8 cellular contexts compared by ENCODE assay signal in genomic region chr15:43776101-43776717, GRCh38. TPM values are rescaled to one million over a fixed set of nuclear protein-coding genes. Genes with fewer than 3 reads are reported as not detected.
A peak's percentile ranks its signal among the peaks of the same experiment; 100 is the strongest.
DNase-seq lines count a peak whose midpoint lies in the region; ATAC-seq, FAIRE-seq and TF ChIP-seq lines count a peak whose summit lies in the region.

No MANE protein-coding gene starts in this region.

- TF ChIP-seq POLR2A in A549 (IDR thresholded peaks at IDR 0.05; ENCODE audit: low read length), result no peak

- H3K4me2 ChIP-seq in A549 (peak overlapping the region; percentile 84), PC-3 (ENCODE audit: low read length) (peak overlapping the region; percentile 82)

- BruUV-seq in PC-3 (replicated peaks; lab: Mats Ljungman, UMichigan), result TSS peak; percentile 52

- 84% methylated on average over 25 of the region's 35 CpGs for WGBS in A549 (ENCODE audit: missing lambda C conversion rate)

- peaks cover 10% of the 10 kb centered on the region; the same call in 1 of the 2 replicates for H3K79me2 ChIP-seq in PC-3 (ENCODE audit: low read length)

- no peaks in the 10 kb centered on the region for H3K27me3 ChIP-seq in PC-3 (ENCODE audit: low read length)
- no peaks in the 10 kb centered on the region for H3K27me3 ChIP-seq in duodenal mucosa (ENCODE audit: control insufficient read depth in 1 of 2, insufficient read depth in 2 of 2, low read length in 2 of 2)
- H3K27me3 ChIP-seq in muscle layer of duodenum (ENCODE audit: low read depth, low read length), result no peaks in the 10 kb centered on the region

- no peaks in the 10 kb centered on the region for H3K9me2 ChIP-seq in PC-3 (replicated peaks; ENCODE audit: low read length)

- H3K27ac ChIP-seq in A549, result peak overlapping the region; percentile 77 to 91; a peak in 5 of 6 replicates
- no peak overlapping the region for H3K27ac ChIP-seq in PC-3 (ENCODE audit: low read length)
- peak overlapping the region; percentile 87 for H3K27ac ChIP-seq in duodenal mucosa (ENCODE audit: low read depth, low read length)
- peak overlapping the region; percentile 69 for H3K27ac ChIP-seq in muscle layer of duodenum (ENCODE audit: low read length)

- POLR2A ChIA-PET in A549 (lab: Yijun Ruan, JAX), result interaction anchor here (1.1 to 1.4 kb wide), 2 partner anchors 15 to 48 kb away, joined by 3 to 7 read pairs; partner anchors contain the start of gene MFAP1
- POLR2A ChIA-PET in PC-3 (lab: Charles Lee; ENCODE audit: unreplicated experiment), result interaction anchor here (0.5 to 0.6 kb wide), 2 partner anchors 265 to 380 kb away, joined by 3 to 5 read pairs; no protein-coding TSS in a partner anchor

- H3K4me1 ChIP-seq in A549, result 0 out of 3 replicates have a peak, but pooled peaks cover 8% of the 10 kb centered on the region
- peaks cover 17% of the 10 kb centered on the region; the same call in 1 of the 2 replicates for H3K4me1 ChIP-seq in PC-3 (ENCODE audit: insufficient read depth, low read length)
- peaks cover 8 to 28% of the 10 kb centered on the region in 2 donors for H3K4me1 ChIP-seq in duodenal mucosa (ENCODE audit: control insufficient read depth in 1 of 2, insufficient read depth in 2 of 2, low read length in 2 of 2)
- peaks cover 0 to 6% of the 10 kb centered on the region in 2 donors for H3K4me1 ChIP-seq in muscle layer of duodenum (ENCODE audit: control insufficient read depth in 1 of 2, insufficient read depth in 2 of 2, low read length in 2 of 2)

- H3K36me3 ChIP-seq in PC-3 (ENCODE audit: low read depth, low read length) (peaks cover 29% of the 10 kb centered on the region), duodenal mucosa (ENCODE audit: control insufficient read depth in 1 of 2, insufficient read depth in 2 of 2, low read length in 2 of 2) (peaks cover 12 to 33% of the 10 kb centered on the region in 2 donors), muscle layer of duodenum (ENCODE audit: control insufficient read depth in 1 of 2, insufficient read depth in 2 of 2, low read length in 2 of 2) (peaks cover 20% of the 10 kb centered on the region in 2 donors)

- H4K20me1 ChIP-seq in PC-3 (ENCODE audit: low read length), result no peaks in the 10 kb centered on the region

- FAIRE-seq in A549 (lab: Jason Lieb, UNC), result no peak

- no peak for TF ChIP-seq EP300 in A549 (IDR thresholded peaks at IDR 0.05)

- peak overlapping the region; percentile 90 for H2AFZ ChIP-seq in PC-3 (ENCODE audit: low read length)

- CTCF ChIA-PET in A549 (lab: Yijun Ruan, JAX), result interaction anchor here (0.8 to 6.9 kb wide), 8 partner anchors 10 to 31 kb away, joined by 3 to 47 read pairs (median 5); partner anchors contain the start of gene SERF2
- CTCF ChIA-PET in PC-3 (lab: Charles Lee), result interaction anchor here (1.1 kb wide), 1 partner anchor 48 kb away, joined by 4 read pairs; the partner anchor contains the start of gene MFAP1

- H3F3A ChIP-seq in PC-3 (ENCODE audit: low read length, unreplicated experiment), result no peaks in the 10 kb centered on the region

- TF ChIP-seq RAD21 in A549 (conservative IDR thresholded peaks at IDR 0.05 in 1 of 2, IDR thresholded peaks at IDR 0.05 in 1 of 2), result no peak

- intact Hi-C loops in PC-3 (cut with micrococcal nuclease), result loop anchor here (1.0 to 2.0 kb wide), 2 partner anchors 17 to 22 kb away; partner anchors contain the start of gene SERF2

- ATAC-seq in A549 (peak; percentile 3 to 9; a peak in 5 of 6 replicates), GM18517 (IDR thresholded peaks at IDR 0.05; ENCODE audit: unreplicated experiment) (peak; percentile 55), HG02938 (IDR thresholded peaks at IDR 0.05; ENCODE audit: unreplicated experiment) (peak; percentile 66), PC-3 (peak; percentile 18)

- TF ChIP-seq CTCF in A549 (IDR thresholded peaks at IDR 0.05), result no peak
- no peak for TF ChIP-seq CTCF in PC-3 (conservative IDR thresholded peaks at IDR 0.05; ENCODE audit: low read depth, low read length)

- DNase-seq in A549 (ENCODE audit: low read depth in 1 of 2, low spot score in 1 of 2) (no peak), PC-3 (peak; percentile 25), occipital lobe (lab: John Stamatoyannopoulos, UW) (no peak), COLO829 (ENCODE audit: low spot score) (no peak)

- peak overlapping the region; percentile 60 for H3K4me3 ChIP-seq in A549
- peak overlapping the region; percentile 83 for H3K4me3 ChIP-seq in PC-3 (ENCODE audit: low read length)
- peak overlapping the region; percentile 90 to 93 for H3K4me3 ChIP-seq in duodenal mucosa (ENCODE audit: low read depth in 1 of 2, low read length in 2 of 2)
- peak overlapping the region; percentile 84 to 85 for H3K4me3 ChIP-seq in muscle layer of duodenum (ENCODE audit: low read depth in 1 of 2, low read length in 2 of 2)

- H3K9ac ChIP-seq in PC-3 (ENCODE audit: low read length) (peak overlapping the region; percentile 53), duodenal mucosa (ENCODE audit: low read depth in 1 of 2, low read length in 2 of 2) (peak overlapping the region; percentile 93 to 99)

- H3K9me3 ChIP-seq in A549, result no peaks in the 10 kb centered on the region
- no peaks in the 10 kb centered on the region for H3K9me3 ChIP-seq in PC-3 (ENCODE audit: low read length)
- H3K9me3 ChIP-seq in duodenal mucosa (ENCODE audit: control insufficient read depth in 1 of 2, low read length in 2 of 2), result no peaks in the 10 kb centered on the region
- no peaks in the 10 kb centered on the region for H3K9me3 ChIP-seq in muscle layer of duodenum (ENCODE audit: control insufficient read depth in 1 of 2, low read length in 2 of 2)

TF ChIP-seq in A549, 52 proteins besides CTCF, POLR2A, EP300 and RAD21 (continues in another document):
- TF ChIP-seq HMGXB4 (CRISPR knock-in tag; IDR thresholded peaks at IDR 0.05; ENCODE audit: borderline replicate concordance) (no peak), HOXB13 (CRISPR knock-in tag; IDR thresholded peaks at IDR 0.05; ENCODE audit: low read depth) (no peak), GATA3 (IDR thresholded peaks at IDR 0.05; ENCODE audit: borderline replicate concordance) (no peak), BCL3 (IDR thresholded peaks at IDR 0.05) (no peak)

RNA-seq across cellular contexts. Expression of gene ELL3, which starts 0.6 kb away (rescaled TPM):
- 1.8 and 2.1 TPM in 2 replicates for polyA plus RNA-seq in A549 (2011; rRNA removed)
- polyA plus RNA-seq in A549 (2012; cell fraction: cytosol; rRNA removed), result 0.99 and 2.0 TPM in 2 replicates
- 2.5 and 3.1 TPM in 2 replicates for polyA plus RNA-seq in A549 (2012; cell fraction: nucleus; rRNA removed)
- 1.4 to 1.7 TPM (median 1.5 TPM) in 3 replicates for polyA plus RNA-seq in A549 (2017; fragmentation: RNase III; extraction: RNeasy Plus Mini Kit Qiagen cat#74134 plus additional on column Dnase treatment)
- polyA minus RNA-seq in A549 (2011; rRNA and poly(A)+ RNA removed), result 2.8 and 4.0 TPM in 2 replicates
- 15.0 and 35.8 TPM in 2 replicates for total RNA-seq in PC-3 (2014; rRNA removed)
- 3.0 TPM for total RNA-seq in occipital lobe

RNA-seq across cellular contexts. Expression of gene SERF2, which starts 15.9 kb away (rescaled TPM):
- 317 and 464 TPM in 2 replicates for polyA plus RNA-seq in A549 (2011; rRNA removed)
- polyA plus RNA-seq in A549 (2012; cell fraction: cytosol; rRNA removed), result 965 and 1,293 TPM in 2 replicates
- polyA plus RNA-seq in A549 (2012; cell fraction: nucleus; rRNA removed), result 504 and 524 TPM in 2 replicates
- 569 to 597 TPM (median 576 TPM) in 3 replicates for polyA plus RNA-seq in A549 (2017; fragmentation: RNase III; extraction: RNeasy Plus Mini Kit Qiagen cat#74134 plus additional on column Dnase treatment)
- polyA minus RNA-seq in A549 (2011; rRNA and poly(A)+ RNA removed), result 223 and 293 TPM in 2 replicates
- total RNA-seq in PC-3 (2014; rRNA removed), result 665 and 756 TPM in 2 replicates
- total RNA-seq in occipital lobe, result 37.1 TPM

RNA-seq across cellular contexts. Expression of gene SERINC4, which starts 23.8 kb away (rescaled TPM):
- polyA plus RNA-seq in A549 (2011; rRNA removed) (0.05 and 0.07 TPM in 2 replicates), A549 (2017; fragmentation: RNase III; extraction: RNeasy Plus Mini Kit Qiagen cat#74134 plus additional on column Dnase treatment) (0.04 to 0.12 TPM (median 0.04 TPM) in 3 replicates)
- 0.06 and 0.09 TPM in 2 replicates for polyA plus RNA-seq in A549 (2012; cell fraction: cytosol; rRNA removed)
- polyA plus RNA-seq in A549 (2012; cell fraction: nucleus; rRNA removed), result 0.10 and 0.14 TPM in 2 replicates
- 0.08 TPM in 1 of 2 replicates, not detected in the other for polyA minus RNA-seq in A549 (2011; rRNA and poly(A)+ RNA removed)
- total RNA-seq in PC-3 (2014; rRNA removed) (not detected in 2 replicates), occipital lobe (not detected)

RNA-seq across cellular contexts. Expression of gene HYPK, which starts 24.2 kb away (rescaled TPM):
- polyA plus RNA-seq in A549 (2011; rRNA removed) (10.7 and 21.0 TPM in 2 replicates), A549 (2017; fragmentation: RNase III; extraction: RNeasy Plus Mini Kit Qiagen cat#74134 plus additional on column Dnase treatment) (45.5 to 80.8 TPM (median 66.5 TPM) in 3 replicates)
- 6.1 and 8.8 TPM in 2 replicates for polyA plus RNA-seq in A549 (2012; cell fraction: cytosol; rRNA removed)
- 3.7 and 6.0 TPM in 2 replicates for polyA plus RNA-seq in A549 (2012; cell fraction: nucleus; rRNA removed)
- 3.6 and 6.3 TPM in 2 replicates for polyA minus RNA-seq in A549 (2011; rRNA and poly(A)+ RNA removed)
- total RNA-seq in PC-3 (2014; rRNA removed) (22.8 and 29.4 TPM in 2 replicates), occipital lobe (7.0 TPM)

RNA-seq across cellular contexts. Expression of gene PDIA3, which starts 30.0 kb away (rescaled TPM):
- polyA plus RNA-seq in A549 (2011; rRNA removed) (196 and 208 TPM in 2 replicates), A549 (2017; fragmentation: RNase III; extraction: RNeasy Plus Mini Kit Qiagen cat#74134 plus additional on column Dnase treatment) (249 to 257 TPM (median 257 TPM) in 3 replicates)
- polyA plus RNA-seq in A549 (2012; cell fraction: cytosol; rRNA removed), result 54.9 and 69.2 TPM in 2 replicates
- polyA plus RNA-seq in A549 (2012; cell fraction: nucleus; rRNA removed), result 61.4 and 81.6 TPM in 2 replicates
- 20.2 and 23.4 TPM in 2 replicates for polyA minus RNA-seq in A549 (2011; rRNA and poly(A)+ RNA removed)
- total RNA-seq in PC-3 (2014; rRNA removed) (187 and 210 TPM in 2 replicates), occipital lobe (34.3 TPM)

Comparison
In these comparisons a context has a peak if more than half of its experiments do, and no peak if none do; other contexts are left out.
1. ATAC-seq: peak in every context shown above with its lines; median percentile 66 in HG02938; 55 in GM18517; 18 in PC-3; 6 in A549.
2. RNA of gene SERF2, which starts 15.9 kb away (total RNA-seq): 665 to 756 TPM in PC-3; 37.1 TPM in occipital lobe (single experiment); every median in the first group is over 10 times any median in the second.
3. Peak in every context shown above with its lines, with median percentiles within 50 percentile points of each other: H3K4me3 ChIP-seq.